In genomic region chrX:21481761-21482160, GRCh38 we compare ENCODE assay signal across 31 cellular contexts.
"Had no signal": no experiment of that assay in that cellular context is flagged by ENCODE, and none has a peak within 500 bp of the region (broad histone marks: within the 10 kb centered on the region; RNA-seq: fewer than 3 reads in every experiment).

No MANE protein-coding gene starts in this region.

- H3K36me3 Mint-ChIP-seq: activated CD4-positive, alpha-beta memory T cell treated with anti-CD3 and anti-CD28 coated beads for 36 hours; activated CD8-positive, alpha-beta memory T cell treated with anti-CD3 and anti-CD28 coated beads, Interleukin-2, amount 10 ng/mL, durations not matched to agents 7 days and 5 days; activated naive CD4-positive, alpha-beta T cell treated with anti-CD3 and anti-CD28 coated beads, Interleukin-2, amount 50 U/mL, for 72 hours; activated naive CD8-positive, alpha-beta T cell treated with anti-CD3 and anti-CD28 coated beads for 36 hours; brain had no signal

- H3K4me3 Mint-ChIP-seq: activated B cell treated with CpG ODN at 0.5 μM for 24 hours; activated CD4-positive, alpha-beta memory T cell treated with anti-CD3 and anti-CD28 coated beads for 36 hours; activated CD4-positive, alpha-beta T cell treated with anti-CD3 and anti-CD28 coated beads, Interleukin-2, amount 10 ng/mL, durations not matched to agents 24 days and 14 days; activated CD8-positive, alpha-beta memory T cell treated with anti-CD3 and anti-CD28 coated beads, Interleukin-2, amount 10 ng/mL, durations not matched to agents 7 days and 5 days; activated CD8-positive, alpha-beta T cell treated with anti-CD3 and anti-CD28 coated beads, Interleukin-2, amount 10 ng/mL, durations not matched to agents 7 days and 5 days; activated naive CD4-positive, alpha-beta T cell treated with anti-CD3 and anti-CD28 coated beads for 36 hours; activated naive CD8-positive, alpha-beta T cell treated with anti-CD3 and anti-CD28 coated beads for 36 hours; activated T-cell treated with anti-CD3 and anti-CD28 coated beads, Interleukin-2, amount 50 U/mL, for 24 hours; brain; central memory CD8-positive, alpha-beta T cell; T-helper 1 cell treated with Interleukin-12 subunit alpha and Interleukin-12 subunit beta and Interleukin-4 antibody, amounts not matched to agents 30 μg/mL and 1 μg/mL, for 36 hours; T-helper 2 cell treated with Interferon-gamma antibody and Interleukin-4, amounts not matched to agents 5 μg/mL and 100 μg/mL, for 36 hours had no signal

- H3K27ac Mint-ChIP-seq: activated B cell treated with CpG ODN at 0.5 μM for 24 hours; activated CD4-positive, alpha-beta memory T cell treated with anti-CD3 and anti-CD28 coated beads for 36 hours; activated CD4-positive, alpha-beta T cell treated with anti-CD3 and anti-CD28 coated beads, Interleukin-2, amount 10 ng/mL, durations not matched to agents 24 days and 14 days; activated CD8-positive, alpha-beta memory T cell treated with anti-CD3 and anti-CD28 coated beads, Interleukin-2, amount 10 ng/mL, durations not matched to agents 7 days and 5 days; activated CD8-positive, alpha-beta T cell treated with anti-CD3 and anti-CD28 coated beads, Interleukin-2, amount 10 ng/mL, durations not matched to agents 7 days and 5 days; activated naive CD4-positive, alpha-beta T cell treated with anti-CD3 and anti-CD28 coated beads for 36 hours; activated naive CD4-positive, alpha-beta T cell treated with anti-CD3 and anti-CD28 coated beads, Interleukin-2, amount 50 U/mL, for 72 hours; activated naive CD8-positive, alpha-beta T cell treated with anti-CD3 and anti-CD28 coated beads for 36 hours; activated T-cell treated with anti-CD3 and anti-CD28 coated beads, Interleukin-2, amount 50 U/mL, for 24 hours; activated T-helper 2 cell treated with anti-CD3 and anti-CD28 coated beads, Interferon-gamma antibody, Interleukin-2, Interleukin-4, amounts not matched to agents 10 μg/mL and 5 μg/mL and 100 μg/mL, durations not matched to agents 14 hours and 24 hours and 36 hours; brain; T-helper 1 cell treated with Interleukin-12 subunit alpha and Interleukin-12 subunit beta and Interleukin-4 antibody, amounts not matched to agents 30 μg/mL and 1 μg/mL, for 36 hours; T-helper 2 cell treated with Interferon-gamma antibody and Interleukin-4, amounts not matched to agents 5 μg/mL and 100 μg/mL, for 36 hours had no signal

- H3K4me3 ChIP-seq: adrenal gland, cardiac muscle cell had no signal

- ATAC-seq: activated CD8-positive, alpha-beta memory T cell treated with anti-CD3 and anti-CD28 coated beads, Interleukin-2, amount 10 ng/mL, durations not matched to agents 7 days and 5 days; activated CD8-positive, alpha-beta T cell treated with anti-CD3 and anti-CD28 coated beads, Interleukin-2, amount 10 ng/mL, durations not matched to agents 7 days and 5 days; activated naive CD4-positive, alpha-beta T cell treated with anti-CD3 and anti-CD28 coated beads, Interleukin-2, amount 50 U/mL, for 72 hours had no signal

- DNase-seq: activated B cell treated with CpG ODN at 0.5 μM for 24 hours; activated CD4-positive, alpha-beta memory T cell treated with anti-CD3 and anti-CD28 coated beads for 36 hours; activated CD4-positive, alpha-beta T cell treated with anti-CD3 and anti-CD28 coated beads for 4 hours; activated CD4-positive, alpha-beta T cell treated with anti-CD3 and anti-CD28 coated beads, Interleukin-2, amount 10 ng/mL, durations not matched to agents 24 days and 14 days; activated CD4-positive, alpha-beta T cell treated with anti-CD3 and anti-CD28 coated beads, Interleukin-2, amount 50 U/mL, for 1 hour; activated CD4-positive, alpha-beta T cell treated with anti-CD3 and anti-CD28 coated beads, Interleukin-2, amount 50 U/mL, for 4 hours; activated CD4-positive, CD25-positive, alpha-beta regulatory T cell treated with anti-CD3 and anti-CD28 coated beads, Interleukin-2, amount 50 U/mL, for 72 hours; activated CD8-positive, alpha-beta memory T cell treated with anti-CD3 and anti-CD28 coated beads for 24 hours; activated CD8-positive, alpha-beta memory T cell treated with anti-CD3 and anti-CD28 coated beads, Interleukin-2, amount 10 ng/mL, durations not matched to agents 7 days and 5 days; activated CD8-positive, alpha-beta memory T cell treated with anti-CD3 and anti-CD28 coated beads, Interleukin-2, amount 50 U/mL, for 48 hours; activated CD8-positive, alpha-beta T cell treated with anti-CD3 and anti-CD28 coated beads, Interleukin-2, amount 10 ng/mL, durations not matched to agents 7 days and 5 days; activated effector memory CD4-positive, alpha-beta T cell treated with Interleukin-2 at 50 U/mL for 16 hours; activated gamma-delta T cell; activated naive CD4-positive, alpha-beta T cell treated with anti-CD3 and anti-CD28 coated beads for 36 hours; activated naive CD4-positive, alpha-beta T cell treated with anti-CD3 and anti-CD28 coated beads, Interleukin-2, amount 50 U/mL, for 16 hours; activated naive CD8-positive, alpha-beta T cell treated with anti-CD3 and anti-CD28 coated beads for 36 hours; activated T-cell treated with anti-CD3 and anti-CD28 coated beads, Interleukin-2, amount 50 U/mL, for 24 hours; activated T-cell treated with anti-CD3 and anti-CD28 coated beads, Interleukin-2, amount 50 U/mL, for 48 hours; adrenal gland; amniotic stem cell; aorta; T-helper 1 cell; T-helper 2 cell; T-helper 9 cell had no signal

- H3K9me3 Mint-ChIP-seq: activated B cell treated with CpG ODN at 0.5 μM for 24 hours; activated CD4-positive, alpha-beta memory T cell treated with anti-CD3 and anti-CD28 coated beads for 36 hours; activated CD4-positive, alpha-beta T cell treated with anti-CD3 and anti-CD28 coated beads, Interleukin-2, amount 10 ng/mL, durations not matched to agents 24 days and 14 days; activated naive CD4-positive, alpha-beta T cell treated with anti-CD3 and anti-CD28 coated beads for 36 hours; activated naive CD4-positive, alpha-beta T cell treated with anti-CD3 and anti-CD28 coated beads, Interleukin-2, amount 50 U/mL, for 72 hours; activated naive CD8-positive, alpha-beta T cell treated with anti-CD3 and anti-CD28 coated beads for 36 hours; activated T-cell treated with anti-CD3 and anti-CD28 coated beads, Interleukin-2, amount 50 U/mL, for 24 hours; activated T-helper 2 cell treated with anti-CD3 and anti-CD28 coated beads, Interferon-gamma antibody, Interleukin-2, Interleukin-4, amounts not matched to agents 10 μg/mL and 5 μg/mL and 100 μg/mL, durations not matched to agents 14 hours and 24 hours and 36 hours; brain; central memory CD8-positive, alpha-beta T cell; T-helper 1 cell treated with Interleukin-12 subunit alpha and Interleukin-12 subunit beta and Interleukin-4 antibody, amounts not matched to agents 30 μg/mL and 1 μg/mL, for 36 hours; T-helper 2 cell treated with Interferon-gamma antibody and Interleukin-4, amounts not matched to agents 5 μg/mL and 100 μg/mL, for 36 hours had no signal

- H3K27me3 ChIP-seq: cardiac muscle cell had no signal

- H3K27me3 Mint-ChIP-seq: activated B cell treated with CpG ODN at 0.5 μM for 24 hours; activated CD4-positive, alpha-beta memory T cell treated with anti-CD3 and anti-CD28 coated beads for 36 hours; activated CD4-positive, alpha-beta T cell treated with anti-CD3 and anti-CD28 coated beads, Interleukin-2, amount 10 ng/mL, durations not matched to agents 24 days and 14 days; activated CD8-positive, alpha-beta memory T cell treated with anti-CD3 and anti-CD28 coated beads, Interleukin-2, amount 10 ng/mL, durations not matched to agents 7 days and 5 days; activated naive CD8-positive, alpha-beta T cell treated with anti-CD3 and anti-CD28 coated beads for 36 hours; brain; central memory CD8-positive, alpha-beta T cell had no signal

- H3K4me1 Mint-ChIP-seq: activated CD4-positive, alpha-beta T cell treated with anti-CD3 and anti-CD28 coated beads, Interleukin-2, amount 10 ng/mL, durations not matched to agents 24 days and 14 days; activated CD8-positive, alpha-beta memory T cell treated with anti-CD3 and anti-CD28 coated beads, Interleukin-2, amount 10 ng/mL, durations not matched to agents 7 days and 5 days; central memory CD8-positive, alpha-beta T cell had no signal

- H3K36me3 ChIP-seq: adrenal gland, cardiac muscle cell had no signal
